Comparison of ENCODE assay signal across 17 cellular contexts in genomic region chr7:101622609-101623178, GRCh38. TPM values are rescaled to one million over a fixed set of nuclear protein-coding genes. Genes with fewer than 3 reads are reported as not detected.
DNase-seq lines count a peak whose midpoint lies in the region; ATAC-seq and TF ChIP-seq lines count a peak whose summit lies in the region.
"Had no signal": no experiment of that assay in that cellular context is flagged by ENCODE, and none has a peak within 500 bp of the region (broad histone marks: within the 10 kb centered on the region; RNA-seq: fewer than 3 reads in every experiment).

No MANE protein-coding gene starts in this region.

- H2BK5ac ChIP-seq in neuronal stem cell (ENCODE audit: low read length), result peak overlapping the region; percentile 1

- no peak for TF ChIP-seq POLR2A in spleen (IDR thresholded peaks at IDR 0.05)
- no peak for TF ChIP-seq POLR2A in thyroid gland (IDR thresholded peaks at IDR 0.05)

- H3K9me3 ChIP-seq in right cardiac atrium (ENCODE audit: control insufficient read depth, low read length) (no peaks in the 10 kb centered on the region), hepatocyte (ENCODE audit: low read depth) (no peaks in the 10 kb centered on the region), neuronal stem cell (replicated peaks in 1 of 2; ENCODE audit: control insufficient read depth in 2 of 2, insufficient read depth in 1 of 2, low read depth in 1 of 2, low read length in 2 of 2) (no peaks in the 10 kb centered on the region), spleen (no peaks in the 10 kb centered on the region), thyroid gland (no peaks in the 10 kb centered on the region)
- H3K9me3 ChIP-seq: A549, Caco-2 had no signal

- no peak overlapping the region for H2AFZ ChIP-seq in hepatocyte
- no peak overlapping the region for H2AFZ ChIP-seq in neuronal stem cell (ENCODE audit: low read length)
- H2AFZ ChIP-seq: GM23248 had no signal

- H3K36me3 Mint-ChIP-seq in activated T-cell treated with anti-CD3 and anti-CD28 coated beads, Interleukin-2, amount 50 U/mL, for 4 hours (ENCODE audit: insufficient read depth), result no peaks in the 10 kb centered on the region

- no peak overlapping the region for H3K9ac ChIP-seq in neuronal stem cell (ENCODE audit: low read depth, low read length, poor library complexity)
- H3K9ac ChIP-seq: GM23248 had no signal

- H2BK12ac ChIP-seq in neuronal stem cell (ENCODE audit: low read length), result peak overlapping the region; percentile 77

- H2BK120ac ChIP-seq in neuronal stem cell (ENCODE audit: low read depth, low read length), result no peak overlapping the region

- no peak overlapping the region for H3K4me3 ChIP-seq in right cardiac atrium (ENCODE audit: low read length)
- no peak overlapping the region for H3K4me3 ChIP-seq in hepatocyte
- H3K4me3 ChIP-seq in neuronal stem cell (ENCODE audit: low read length in 2 of 2), result no peak overlapping the region
- H3K4me3 ChIP-seq in spleen, result no peak overlapping the region
- H3K4me3 ChIP-seq in thyroid gland (replicated peaks in 1 of 3), result no peak overlapping the region
- H3K4me3 ChIP-seq: A549, GM23248 had no signal

- H3K27me3 Mint-ChIP-seq in activated T-cell treated with anti-CD3 and anti-CD28 coated beads, Interleukin-2, amount 50 U/mL, for 4 hours (ENCODE audit: low read depth), result peaks cover 20% of the 10 kb centered on the region

- H3K27ac ChIP-seq in right cardiac atrium (ENCODE audit: low read length) (no peak overlapping the region), hepatocyte (no peak overlapping the region), neuronal stem cell (replicated peaks; ENCODE audit: low read length) (no peak overlapping the region), spleen (no peak overlapping the region), thyroid gland (no peak overlapping the region)
- H3K27ac ChIP-seq: 22Rv1, A549, C4-2B, GM23248 had no signal

- no peaks in the 10 kb centered on the region for H3K4me1 Mint-ChIP-seq in activated T-cell treated with anti-CD3 and anti-CD28 coated beads, Interleukin-2, amount 50 U/mL, for 4 hours (ENCODE audit: low read depth)

- H3K27me3 ChIP-seq in right cardiac atrium (ENCODE audit: control insufficient read depth, insufficient read depth), result no peaks in the 10 kb centered on the region
- no peaks in the 10 kb centered on the region for H3K27me3 ChIP-seq in hepatocyte
- H3K27me3 ChIP-seq in neuronal stem cell (ENCODE audit: control insufficient read depth in 3 of 3, insufficient read depth in 3 of 3, low read depth in 1 of 3, low read length in 3 of 3), result peaks cover 0 to 32% (median 0%) of the 10 kb centered on the region in 3 experiments
- peaks cover 0 to 45% (median 10%) of the 10 kb centered on the region in 7 donors for H3K27me3 ChIP-seq in spleen (replicated peaks in 1 of 7)
- no peaks in the 10 kb centered on the region for H3K27me3 ChIP-seq in thyroid gland

- peak overlapping the region; percentile 96 for H2AK5ac ChIP-seq in neuronal stem cell (ENCODE audit: low read depth, low read length)

- H3K79me2 ChIP-seq in hepatocyte, result no peaks in the 10 kb centered on the region

- ATAC-seq in right cardiac atrium (peak in 1 of 2 donors; percentile 23), GM21529 (IDR thresholded peaks at IDR 0.05; ENCODE audit: unreplicated experiment) (no peak)
- ATAC-seq in activated T-cell treated with anti-CD3 and anti-CD28 coated beads, Interleukin-2, amount 50 U/mL, for 4 hours, result no peak
- ATAC-seq: A549, HCT116 had no signal

- intact Hi-C loops in right cardiac atrium (cut with DNase I) (no loop called here), cardiac septum (cut with DNase I) (no loop called here), spleen (cut with DNase I; ENCODE audit: low total_unique reads) (no loop called here), thyroid gland (cut with DNase I) (no loop called here)

- no peak overlapping the region for H3K4me3 Mint-ChIP-seq in activated T-cell treated with anti-CD3 and anti-CD28 coated beads, Interleukin-2, amount 50 U/mL, for 4 hours
- H3K4me3 Mint-ChIP-seq: CD4-positive, alpha-beta T cell had no signal

- peak overlapping the region; percentile 79 for H3K18ac ChIP-seq in neuronal stem cell (ENCODE audit: low read length)

- H3K4me1 ChIP-seq in right cardiac atrium (ENCODE audit: control insufficient read depth, insufficient read depth, low read length), result no peaks in the 10 kb centered on the region
- H3K4me1 ChIP-seq in hepatocyte (ENCODE audit: insufficient read depth), result peaks cover 30% of the 10 kb centered on the region
- peaks cover 10 to 18% of the 10 kb centered on the region in 2 donors for H3K4me1 ChIP-seq in neuronal stem cell (ENCODE audit: control insufficient read depth in 2 of 2, insufficient read depth in 1 of 2, low read depth in 1 of 2, low read length in 2 of 2)
- peaks cover 0 to 5% (median 0%) of the 10 kb centered on the region in 6 donors for H3K4me1 ChIP-seq in spleen
- no peaks in the 10 kb centered on the region for H3K4me1 ChIP-seq in thyroid gland
- H3K4me1 ChIP-seq: A549 had no signal

- no peak overlapping the region for H3K14ac ChIP-seq in neuronal stem cell (ENCODE audit: low read length)

- H2BK15ac ChIP-seq in neuronal stem cell (ENCODE audit: low read length), result peak overlapping the region; percentile 79

- peak overlapping the region; percentile 67 for H3K4ac ChIP-seq in neuronal stem cell (ENCODE audit: low read length)

- no peaks in the 10 kb centered on the region for H3K9me3 Mint-ChIP-seq in activated T-cell treated with anti-CD3 and anti-CD28 coated beads, Interleukin-2, amount 50 U/mL, for 4 hours
- H3K9me3 Mint-ChIP-seq: CD4-positive, alpha-beta T cell had no signal

- no peak overlapping the region for H4K91ac ChIP-seq in neuronal stem cell (ENCODE audit: low read depth, low read length, poor library complexity)

- no peaks in the 10 kb centered on the region for H3K36me3 ChIP-seq in hepatocyte (replicated peaks; ENCODE audit: insufficient read depth, low read depth)
- no peaks in the 10 kb centered on the region for H3K36me3 ChIP-seq in neuronal stem cell (replicated peaks in 1 of 2; ENCODE audit: control insufficient read depth in 2 of 2, insufficient read depth in 2 of 2, low read length in 2 of 2)
- no peaks in the 10 kb centered on the region for H3K36me3 ChIP-seq in spleen
- no peaks in the 10 kb centered on the region for H3K36me3 ChIP-seq in thyroid gland

- H3K9me2 ChIP-seq in hepatocyte (replicated peaks; ENCODE audit: insufficient read depth), result no peaks in the 10 kb centered on the region

- WGBS in right cardiac atrium, result 89% methylated on average over 15 of the region's 15 CpGs
- 86% methylated on average over 15 of the region's 15 CpGs for WGBS in hepatocyte (ENCODE audit: low lambda C conversion rate, missing lambda C conversion rate)
- no CpG with 5 or more reads among the region's 15 CpGs for WGBS in neuronal stem cell (ENCODE audit: extremely low coverage in 2 of 2, insufficient read length in 2 of 2, insufficient replicate concordance in 1 of 2), 2 donors
- 86 to 96% (median 88%) methylated on average over 9 to 15 of the region's 15 CpGs for WGBS in spleen, 5 donors
- WGBS in thyroid gland, 2 donors, result 92 to 95% methylated on average over 7 to 14 of the region's 15 CpGs

- DNase-seq in right cardiac atrium (peak in 2 of 3 donors; percentile 13 to 46), cardiac septum (ENCODE audit: low spot score) (no peak), hepatocyte (ENCODE audit: low spot score) (peak; percentile 7), neuronal stem cell (ENCODE audit: low spot score) (no peak), spleen (peak; percentile 54), thyroid gland (no peak)
- no peak for DNase-seq in activated T-cell treated with anti-CD3 and anti-CD28 coated beads, Interleukin-2, amount 50 U/mL, for 4 hours
- DNase-seq: AML-193; Caco-2; CD4-positive, alpha-beta T cell; GM23248 had no signal

- peak overlapping the region; percentile 11 for H3K23ac ChIP-seq in neuronal stem cell (ENCODE audit: low read depth, low read length, poor library complexity)

- H3K4me2 ChIP-seq in hepatocyte (no peak overlapping the region), neuronal stem cell (ENCODE audit: insufficient read depth, low read length, poor library complexity, severe bottlenecking) (no peak overlapping the region)
- H3K4me2 ChIP-seq: A549 had no signal

- H4K8ac ChIP-seq in neuronal stem cell (ENCODE audit: low read depth, low read length), result no peak overlapping the region

- TF ChIP-seq CTCF in hepatocyte (IDR thresholded peaks at IDR 0.05; ENCODE audit: poor library complexity) (no peak), spleen (IDR thresholded peaks at IDR 0.05 in 8 of 11, conservative IDR thresholded peaks at IDR 0.05 in 3 of 11) (no peak), thyroid gland (IDR thresholded peaks at IDR 0.05) (no peak)

- H3K79me1 ChIP-seq in neuronal stem cell (ENCODE audit: low read depth, low read length), result peaks cover 1% of the 10 kb centered on the region

- H4K20me1 ChIP-seq in hepatocyte (ENCODE audit: insufficient read depth, poor library complexity, severe bottlenecking), result no peaks in the 10 kb centered on the region

RNA-seq across cellular contexts. Expression of gene MYL10, which starts 6.4 kb away (rescaled TPM):
- not detected for total RNA-seq in right cardiac atrium
- polyA plus RNA-seq in right cardiac atrium, result not detected
- total RNA-seq in cardiac septum, result not detected
- 0.23 and 0.60 TPM in 2 replicates for total RNA-seq in hepatocyte
- 1.2 and 2.1 TPM in 2 replicates for polyA plus RNA-seq in hepatocyte
- not detected for polyA plus RNA-seq in neuronal stem cell (2013, experiment 1 of 2)
- not detected for polyA plus RNA-seq in neuronal stem cell (2013, experiment 2 of 2)
- not detected for total RNA-seq in spleen
- polyA plus RNA-seq in spleen, result not detected
- total RNA-seq in thyroid gland, result not detected
- total RNA-seq in activated T-cell treated with anti-CD3 and anti-CD28 coated beads, Interleukin-2, amount 50 U/mL, for 4 hours, result not detected
- total RNA-seq: Caco-2; CD4-positive, alpha-beta T cell; GM23248; HT-29 had no signal
- polyA plus RNA-seq: A549, GM23248 had no signal

Comparison
In these comparisons a context has a peak if more than half of its experiments do, and no peak if none do; other contexts are left out.
1. DNase-seq: peak in right cardiac atrium (2 of 3), hepatocyte (single experiment) and spleen (single experiment); none in cardiac septum (single experiment), neuronal stem cell (single experiment), thyroid gland (0 of 2) and activated T-cell treated with anti-CD3 and anti-CD28 coated beads, Interleukin-2, amount 50 U/mL, for 4 hours (single experiment).